Comparison of ENCODE assay signal across 8 cellular contexts in genomic region chr19:19959151-19959799, GRCh38. TPM values are rescaled to one million over a fixed set of nuclear protein-coding genes. Genes with fewer than 3 reads are reported as not detected.
A peak's percentile ranks its signal among the peaks of the same experiment; 100 is the strongest.
DNase-seq lines count a peak whose midpoint lies in the region; TF ChIP-seq lines count a peak whose summit lies in the region.
"Not testable (repeated sequence)": the region's sequence is repeated elsewhere in the genome, so short reads cannot be mapped to it uniquely, and the experiment has no call there.

No MANE protein-coding gene starts in this region.

- H3K4me3 ChIP-seq in BLaER1; astrocyte of the spinal cord (ENCODE audit: low read depth, low read length); neural progenitor cell: not testable (repeated sequence)

- not testable (repeated sequence) for H3K9me3 ChIP-seq in BLaER1; neural progenitor cell (ENCODE audit: low read depth)

- intact Hi-C loops in activated CD4-positive, alpha-beta T cell treated with anti-CD3 and anti-CD28 coated beads, Interleukin-2, amount 10 ng/mL, durations not matched to agents 24 days and 14 days (cut with micrococcal nuclease): loop anchor here (2.0 kb wide), 1 partner anchor 296 kb away; the partner anchor contains the start of gene ATP13A1
- intact Hi-C loops in cardiac septum (cut with DNase I): not testable (repeated sequence)

- not testable (repeated sequence) for H3K79me2 ChIP-seq in neural progenitor cell (ENCODE audit: low read depth)

- H3K4me1 Mint-ChIP-seq in activated CD4-positive, alpha-beta T cell treated with anti-CD3 and anti-CD28 coated beads, Interleukin-2, amount 10 ng/mL, durations not matched to agents 24 days and 14 days; neural progenitor cell: not testable (repeated sequence)

- in situ Hi-C loops in astrocyte of the spinal cord (cut with HindIII; ENCODE audit: low sequenced_read_pairs): not testable (repeated sequence)

- DNase-seq in HT-29 (ENCODE audit: low spot score) (peak; percentile 42), NCI-H748 (lab: John Stamatoyannopoulos, UW; ENCODE audit: unreplicated experiment) (peak; percentile 71), astrocyte of the spinal cord (ENCODE audit: low read depth, low spot score) (peak; percentile 39), cardiac septum (ENCODE audit: low spot score) (peak; percentile 78), neural progenitor cell (ENCODE audit: low spot score) (peak; percentile 76)
- DNase-seq in activated CD4-positive, alpha-beta T cell treated with anti-CD3 and anti-CD28 coated beads, Interleukin-2, amount 10 ng/mL, durations not matched to agents 24 days and 14 days: peak; percentile 87
- peak; percentile 6 for DNase-seq in stimulated activated CD8-positive, alpha-beta memory T cell treated with anti-CD3 and anti-CD28 coated beads, Interleukin-15, amount 100 ng/mL, for 24 hours (ENCODE audit: low read depth)

- not testable (repeated sequence) for H3K4me3 Mint-ChIP-seq in activated CD4-positive, alpha-beta T cell treated with anti-CD3 and anti-CD28 coated beads, Interleukin-2, amount 10 ng/mL, durations not matched to agents 24 days and 14 days; neural progenitor cell

- H3K27me3 Mint-ChIP-seq in activated CD4-positive, alpha-beta T cell treated with anti-CD3 and anti-CD28 coated beads, Interleukin-2, amount 10 ng/mL, durations not matched to agents 24 days and 14 days; neural progenitor cell (ENCODE audit: insufficient read depth, low read depth): not testable (repeated sequence)

- not testable (repeated sequence) for H3K36me3 ChIP-seq in BLaER1, neural progenitor cell

- not testable (repeated sequence) for H4K20me1 ChIP-seq in BLaER1; neural progenitor cell (ENCODE audit: low read depth)

- H3K9me3 Mint-ChIP-seq in activated CD4-positive, alpha-beta T cell treated with anti-CD3 and anti-CD28 coated beads, Interleukin-2, amount 10 ng/mL, durations not matched to agents 24 days and 14 days: peaks cover 20% of the 10 kb centered on the region
- peaks cover 29% of the 10 kb centered on the region for H3K9me3 Mint-ChIP-seq in neural progenitor cell

- TF ChIP-seq CTCF in astrocyte of the spinal cord (IDR thresholded peaks at IDR 0.05; ENCODE audit: low read depth, low read length) (peak; percentile 55), neural progenitor cell (IDR thresholded peaks at IDR 0.05) (peak; percentile 73)

- not testable (repeated sequence) for H3K4me1 ChIP-seq in BLaER1, neural progenitor cell

- H3K27me3 ChIP-seq in BLaER1, neural progenitor cell: not testable (repeated sequence)

- peak overlapping the region; percentile 59 for H3K4me2 ChIP-seq in BLaER1
- H3K4me2 ChIP-seq in neural progenitor cell: not testable (repeated sequence)

- H3K9ac ChIP-seq in BLaER1, neural progenitor cell: not testable (repeated sequence)

- H3K36me3 Mint-ChIP-seq in activated CD4-positive, alpha-beta T cell treated with anti-CD3 and anti-CD28 coated beads, Interleukin-2, amount 10 ng/mL, durations not matched to agents 24 days and 14 days (ENCODE audit: low read depth); neural progenitor cell: not testable (repeated sequence)

- H2AFZ ChIP-seq in neural progenitor cell (replicated peaks): not testable (repeated sequence)

- not testable (repeated sequence) for H3K27ac ChIP-seq in BLaER1, neural progenitor cell

- H3F3A ChIP-seq in neural progenitor cell (ENCODE audit: low read depth): not testable (repeated sequence)

- not testable (repeated sequence) for H3K27ac Mint-ChIP-seq in activated CD4-positive, alpha-beta T cell treated with anti-CD3 and anti-CD28 coated beads, Interleukin-2, amount 10 ng/mL, durations not matched to agents 24 days and 14 days; neural progenitor cell

RNA-seq across cellular contexts. Expression of gene ZNF93, which starts 58.5 kb away (rescaled TPM):
- total RNA-seq in HT-29 (2014; rRNA removed; shearing (Covaris generic)): 0.03 TPM in 1 of 2 replicates, not detected in the other
- 7.2 and 8.3 TPM in 2 replicates for total RNA-seq in activated CD4-positive, alpha-beta T cell treated with anti-CD3 and anti-CD28 coated beads, Interleukin-2, amount 10 ng/mL, durations not matched to agents 24 days and 14 days
- 0.83 TPM for total RNA-seq in cardiac septum
- 72.7 and 79.0 TPM in 2 replicates for total RNA-seq in neural progenitor cell (ENCODE audit: low replicate concordance)

Comparison
In these comparisons a context has a peak if more than half of its experiments do, and no peak if none do; other contexts are left out.
1. DNase-seq: peak in every context shown above with its lines; median percentile 87 in activated CD4-positive, alpha-beta T cell treated with anti-CD3 and anti-CD28 coated beads, Interleukin-2, amount 10 ng/mL, durations not matched to agents 24 days and 14 days; 78 in cardiac septum; 76 in neural progenitor cell; 71 in NCI-H748; 42 in HT-29; 39 in astrocyte of the spinal cord; 6 in stimulated activated CD8-positive, alpha-beta memory T cell treated with anti-CD3 and anti-CD28 coated beads, Interleukin-15, amount 100 ng/mL, for 24 hours.